In genomic region chr3:190265795-190266194, GRCh38 we compare ENCODE assay signal across 1 cellular context.
TF ChIP-seq lines count a peak whose summit lies in the region.

No MANE protein-coding gene starts in this region.

TF ChIP-seq in liver, 16 proteins besides CTCF, POLR2A, EP300 and RAD21 (continued from another document):
- TF ChIP-seq REST (IDR thresholded peaks at IDR 0.05), result peak; percentile 13
- peak; percentile 23 for TF ChIP-seq NR2F2 (IDR thresholded peaks at IDR 0.05)
- peak in 1 of 2 donors; percentile 13 for TF ChIP-seq RXRA (IDR thresholded peaks at IDR 0.05)
